ENCODE assay signal across 22 cellular contexts in genomic region chr3:70072754-70073153, GRCh38.
"Had no signal": no experiment of that assay in that cellular context is flagged by ENCODE, and none has a peak within 500 bp of the region (broad histone marks: within the 10 kb centered on the region; RNA-seq: fewer than 3 reads in every experiment).

No MANE protein-coding gene starts in this region.

- H3K4me1 ChIP-seq: adrenal gland, left lung, lower lobe of right lung, upper lobe of right lung had no signal

- DNase-seq: activated B cell treated with CpG ODN at 0.5 μM for 24 hours; activated CD8-positive, alpha-beta memory T cell treated with anti-CD3 and anti-CD28 coated beads, Interleukin-2, amount 10 ng/mL, durations not matched to agents 7 days and 5 days; activated CD8-positive, alpha-beta T cell treated with anti-CD3 and anti-CD28 coated beads, Interleukin-2, amount 10 ng/mL, durations not matched to agents 7 days and 5 days; activated effector memory CD4-positive, alpha-beta T cell treated with Interleukin-2 at 50 U/mL for 16 hours; activated naive CD4-positive, alpha-beta T cell treated with Interleukin-2 at 50 U/mL for 16 hours; activated naive CD8-positive, alpha-beta T cell treated with anti-CD3 and anti-CD28 coated beads for 36 hours; adrenal gland; brain microvascular endothelial cell; cortex of kidney; effector memory CD8-positive, alpha-beta T cell; foreskin fibroblast; heart left ventricle; kidney glomerular epithelial cell; left lung; lower lobe of right lung; mesenchymal stem cell; naive thymus-derived CD8-positive, alpha-beta T cell; right cardiac atrium; stimulated activated CD4-positive, alpha-beta T cell treated with anti-CD3 and anti-CD28 coated beads, Interleukin-2, amount 100 ng/mL, for 48 hours; stimulated activated naive CD4-positive, alpha-beta T cell treated with Interleukin-2 at 50 U/mL for 16 hours; T-cell; upper lobe of right lung had no signal

- H3K4me3 Mint-ChIP-seq: activated B cell treated with CpG ODN at 0.5 μM for 24 hours; activated CD8-positive, alpha-beta memory T cell treated with anti-CD3 and anti-CD28 coated beads, Interleukin-2, amount 10 ng/mL, durations not matched to agents 7 days and 5 days; activated CD8-positive, alpha-beta T cell treated with anti-CD3 and anti-CD28 coated beads, Interleukin-2, amount 10 ng/mL, durations not matched to agents 7 days and 5 days; activated naive CD8-positive, alpha-beta T cell treated with anti-CD3 and anti-CD28 coated beads for 36 hours; effector memory CD8-positive, alpha-beta T cell; naive thymus-derived CD8-positive, alpha-beta T cell; T-cell had no signal

- H3K27ac Mint-ChIP-seq: activated B cell treated with CpG ODN at 0.5 μM for 24 hours; activated CD8-positive, alpha-beta memory T cell treated with anti-CD3 and anti-CD28 coated beads, Interleukin-2, amount 10 ng/mL, durations not matched to agents 7 days and 5 days; activated CD8-positive, alpha-beta T cell treated with anti-CD3 and anti-CD28 coated beads, Interleukin-2, amount 10 ng/mL, durations not matched to agents 7 days and 5 days; activated naive CD8-positive, alpha-beta T cell treated with anti-CD3 and anti-CD28 coated beads for 36 hours; effector memory CD8-positive, alpha-beta T cell; naive thymus-derived CD8-positive, alpha-beta T cell; T-cell had no signal

- H3K27ac ChIP-seq: adrenal gland, brain microvascular endothelial cell, left lung, lower lobe of right lung, upper lobe of right lung had no signal

- H3K9me3 Mint-ChIP-seq: activated B cell treated with CpG ODN at 0.5 μM for 24 hours; activated naive CD8-positive, alpha-beta T cell treated with anti-CD3 and anti-CD28 coated beads for 36 hours; effector memory CD8-positive, alpha-beta T cell; naive thymus-derived CD8-positive, alpha-beta T cell; T-cell had no signal

- H3K4me3 ChIP-seq: adrenal gland, left lung, lower lobe of right lung, upper lobe of right lung had no signal

- H3K9me3 ChIP-seq: heart left ventricle, left lung, lower lobe of right lung, upper lobe of right lung had no signal

- ATAC-seq: activated CD8-positive, alpha-beta memory T cell treated with anti-CD3 and anti-CD28 coated beads, Interleukin-2, amount 10 ng/mL, durations not matched to agents 7 days and 5 days; activated CD8-positive, alpha-beta T cell treated with anti-CD3 and anti-CD28 coated beads, Interleukin-2, amount 10 ng/mL, durations not matched to agents 7 days and 5 days; effector memory CD8-positive, alpha-beta T cell; heart left ventricle; naive thymus-derived CD8-positive, alpha-beta T cell; right cardiac atrium; T-cell; upper lobe of right lung had no signal

- H3K36me3 Mint-ChIP-seq: activated CD8-positive, alpha-beta memory T cell treated with anti-CD3 and anti-CD28 coated beads, Interleukin-2, amount 10 ng/mL, durations not matched to agents 7 days and 5 days; activated naive CD8-positive, alpha-beta T cell treated with anti-CD3 and anti-CD28 coated beads for 36 hours; naive thymus-derived CD8-positive, alpha-beta T cell; T-cell had no signal

- H3K4me1 Mint-ChIP-seq: activated B cell treated with CpG ODN at 0.5 μM for 24 hours; activated CD8-positive, alpha-beta memory T cell treated with anti-CD3 and anti-CD28 coated beads, Interleukin-2, amount 10 ng/mL, durations not matched to agents 7 days and 5 days; activated naive CD8-positive, alpha-beta T cell treated with anti-CD3 and anti-CD28 coated beads for 36 hours; naive thymus-derived CD8-positive, alpha-beta T cell; T-cell had no signal

- H3K36me3 ChIP-seq: adrenal gland, brain microvascular endothelial cell, heart left ventricle, left lung, lower lobe of right lung, upper lobe of right lung had no signal
